In genomic region chr9:4680178-4680535, GRCh38 we compare ENCODE assay signal across 8 cellular contexts. TPM values are rescaled to one million over a fixed set of nuclear protein-coding genes. Genes with fewer than 3 reads are reported as not detected.
DNase-seq lines count a peak whose midpoint lies in the region; ATAC-seq and TF ChIP-seq lines count a peak whose summit lies in the region.

No MANE protein-coding gene starts in this region.

- H3K4me1 ChIP-seq in mesenchymal stem cell (ENCODE audit: control insufficient read depth, insufficient read depth, low read depth, low read length), result peaks cover 3% of the 10 kb centered on the region

- peak overlapping the region; percentile 26 to 78 for H3K18ac ChIP-seq in mesenchymal stem cell (ENCODE audit: low read depth in 1 of 2, low read length in 2 of 2)

- no peak overlapping the region for H2BK15ac ChIP-seq in mesenchymal stem cell (ENCODE audit: low read depth, poor library complexity, severe bottlenecking)

- H3K9ac ChIP-seq in mesenchymal stem cell (ENCODE audit: low read length), result peak overlapping the region; percentile 97

- no peak overlapping the region for H2BK120ac ChIP-seq in mesenchymal stem cell (ENCODE audit: low read depth, low read length)

- ATAC-seq in HG03135 (IDR thresholded peaks at IDR 0.05; ENCODE audit: unreplicated experiment), result peak; percentile 2

- WGBS in mesenchymal stem cell, result 4% methylated on average over 5 of the region's 10 CpGs

- no peak overlapping the region for H4K91ac ChIP-seq in mesenchymal stem cell (ENCODE audit: low read length)

- no peak overlapping the region for H3K23ac ChIP-seq in mesenchymal stem cell (ENCODE audit: low read length in 2 of 2)

- H3K27me3 ChIP-seq in mesenchymal stem cell (ENCODE audit: control insufficient read depth in 1 of 2, insufficient read depth in 1 of 2, low read length in 2 of 2), result no peaks in the 10 kb centered on the region

- H3K9me3 ChIP-seq in mesenchymal stem cell (ENCODE audit: control insufficient read depth, low read length), result no peaks in the 10 kb centered on the region

- H3K14ac ChIP-seq in mesenchymal stem cell (ENCODE audit: low read length in 2 of 2), result no peak overlapping the region

- H4K8ac ChIP-seq in mesenchymal stem cell (ENCODE audit: low read length), result peak overlapping the region; percentile 16

- peaks cover 0 to 14% of the 10 kb centered on the region in 2 experiments for H3K36me3 ChIP-seq in mesenchymal stem cell (ENCODE audit: control insufficient read depth in 1 of 2, insufficient read depth in 2 of 2, low read depth in 1 of 2, low read length in 2 of 2)

- no peak overlapping the region for H2BK12ac ChIP-seq in mesenchymal stem cell (ENCODE audit: low read length in 2 of 2)

- no peak overlapping the region for H3K4ac ChIP-seq in mesenchymal stem cell (ENCODE audit: low read depth in 1 of 2, low read length in 2 of 2)

- no peak for TF ChIP-seq CTCF in AG09309 (IDR thresholded peaks at IDR 0.05; ENCODE audit: control insufficient read depth, insufficient read depth, low read depth, low read length, missing control alignments)
- no peak for TF ChIP-seq CTCF in cardiac fibroblast (IDR thresholded peaks at IDR 0.05; ENCODE audit: low read depth, low read length)

- H3K4me2 ChIP-seq in mesenchymal stem cell (ENCODE audit: low read length, poor library complexity, severe bottlenecking), result peak overlapping the region; percentile 78

- no peak overlapping the region for H2BK5ac ChIP-seq in mesenchymal stem cell (ENCODE audit: low read depth, low read length, poor library complexity, severe bottlenecking)

- H3K79me1 ChIP-seq in mesenchymal stem cell (replicated peaks; ENCODE audit: low read length, poor library complexity, severe bottlenecking), result peaks cover 3% of the 10 kb centered on the region

- DNase-seq in AG09309 (ENCODE audit: low read depth) (no peak), cardiac fibroblast (ENCODE audit: low read depth in 2 of 2) (peak in 1 of 2 donors; percentile 31), mesenchymal stem cell (peak; percentile 45), NCI-H2227 (lab: John Stamatoyannopoulos, UW; ENCODE audit: unreplicated experiment) (no peak), globus pallidus (ENCODE audit: low spot score) (no peak)
- no peak for DNase-seq in stimulated activated CD4-positive, alpha-beta T cell treated with anti-CD3 and anti-CD28 coated beads, Interleukin-4, amount 100 ng/mL, for 24 hours
- no peak for DNase-seq in activated effector memory CD4-positive, alpha-beta T cell treated with anti-CD3 and anti-CD28 coated beads, Interleukin-2, amount 50 U/mL, for 16 hours

- H2AK5ac ChIP-seq in mesenchymal stem cell (ENCODE audit: low read length, severe bottlenecking), result no peak overlapping the region

- peak overlapping the region; percentile 89 for H2AFZ ChIP-seq in mesenchymal stem cell (ENCODE audit: low read depth, low read length)

- H3K4me3 ChIP-seq in AG09309 (ENCODE audit: control insufficient read depth, low read depth, low read length) (peak overlapping the region; percentile 93), cardiac fibroblast (replicated peaks in 1 of 2; ENCODE audit: low read depth in 2 of 2, low read length in 2 of 2) (peak overlapping the region; percentile 91 to 97), mesenchymal stem cell (ENCODE audit: insufficient read depth in 1 of 2, low read depth in 1 of 2, low read length in 2 of 2) (peak overlapping the region; percentile 75 to 90)

- H3K27ac ChIP-seq in mesenchymal stem cell (ENCODE audit: low read length, poor library complexity, severe bottlenecking), result peak overlapping the region; percentile 78

RNA-seq across cellular contexts. Expression of gene CDC37L1, which starts 0.8 kb away (rescaled TPM):
- polyA plus RNA-seq in mesenchymal stem cell (2013, experiment 1 of 2), result 9.8 TPM
- polyA plus RNA-seq in mesenchymal stem cell (2013, experiment 2 of 2), result 10.0 TPM

RNA-seq across cellular contexts. Expression of gene SPATA6L, which starts 13.9 kb away (rescaled TPM):
- polyA plus RNA-seq in mesenchymal stem cell (2013, experiment 1 of 2), result 1.1 TPM
- 1.1 TPM for polyA plus RNA-seq in mesenchymal stem cell (2013, experiment 2 of 2)

RNA-seq across cellular contexts. Expression of gene PLPP6, which starts 18.1 kb away (rescaled TPM):
- polyA plus RNA-seq in mesenchymal stem cell (2013, experiment 1 of 2), result 7.8 TPM
- 8.1 TPM for polyA plus RNA-seq in mesenchymal stem cell (2013, experiment 2 of 2)
